Comparison of ENCODE assay signal across 8 cellular contexts in the genomic region with DNA sequence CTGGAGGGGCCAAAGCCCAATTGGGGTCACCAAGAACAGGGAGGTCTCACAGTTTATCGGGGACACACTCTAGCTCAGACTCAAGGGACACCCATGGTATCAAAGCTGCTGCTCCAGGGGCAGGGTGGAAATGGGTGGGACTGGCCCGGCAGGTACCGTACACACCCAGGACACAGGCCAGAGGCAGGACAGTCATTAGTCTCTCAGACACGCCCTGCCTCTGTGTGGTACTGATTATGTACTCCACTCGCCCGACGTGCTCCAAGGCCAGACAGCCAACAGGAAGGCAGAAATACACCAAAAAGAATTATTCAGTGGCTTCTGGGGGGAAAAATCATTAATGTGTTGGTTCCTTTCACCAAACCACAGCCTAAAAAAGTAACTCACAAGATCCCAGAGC. TPM values are rescaled to one million over a fixed set of nuclear protein-coding genes. Genes with fewer than 3 reads are reported as not detected.
A peak's percentile ranks its signal among the peaks of the same experiment; 100 is the strongest.
DNase-seq lines count a peak whose midpoint lies in the region; ATAC-seq and TF ChIP-seq lines count a peak whose summit lies in the region.
"Not testable (repeated sequence)": the region's sequence is repeated elsewhere in the genome, so short reads cannot be mapped to it uniquely, and the experiment has no call there.

No MANE protein-coding gene starts in this region.

- H2BK15ac ChIP-seq in neuronal stem cell (ENCODE audit: low read length) = not testable (repeated sequence)

- H2BK5ac ChIP-seq in neuronal stem cell (ENCODE audit: low read length) = not testable (repeated sequence)

- no CpG with 5 or more reads among the region's 7 CpGs for WGBS in neuronal stem cell (ENCODE audit: extremely low coverage in 2 of 2, insufficient read length in 2 of 2, insufficient replicate concordance in 1 of 2), 2 donors
- WGBS in transverse colon (ENCODE audit: low coverage in 1 of 2), 2 donors = 53% methylated on average over 6 of the region's 7 CpGs; no CpG with 5 or more reads in 1 of the 2 donors

- not testable (repeated sequence) for TF ChIP-seq CTCF in transverse colon (IDR thresholded peaks at IDR 0.05)

- ATAC-seq in activated T-cell treated with anti-CD3 and anti-CD28 coated beads, Interleukin-2, amount 50 U/mL, for 4 hours; Right ventricle myocardium inferior: not testable (repeated sequence)

- H4K91ac ChIP-seq in neuronal stem cell (ENCODE audit: low read depth, low read length, poor library complexity) = not testable (repeated sequence)

- not testable (repeated sequence) for H3K27me3 ChIP-seq in CD8-positive, alpha-beta memory T cell (ENCODE audit: insufficient read depth, low read length, poor library complexity, severe bottlenecking); neuronal stem cell (ENCODE audit: control insufficient read depth in 3 of 3, insufficient read depth in 3 of 3, low read depth in 1 of 3, low read length in 3 of 3); transverse colon

- H3K36me3 Mint-ChIP-seq in CD8-positive, alpha-beta memory T cell = peaks cover 0 to 10% (median 3%) of the 10 kb centered on the region in 3 donors
- H3K36me3 Mint-ChIP-seq in T-helper 2 cell treated with Interferon-gamma antibody and Interleukin-4, amounts not matched to agents 5 μg/mL and 100 μg/mL, for 36 hours (ENCODE audit: low read depth); activated T-cell treated with anti-CD3 and anti-CD28 coated beads, Interleukin-2, amount 50 U/mL, for 4 hours (ENCODE audit: insufficient read depth): not testable (repeated sequence)
- H3K36me3 Mint-ChIP-seq in activated naive CD8-positive, alpha-beta T cell = peaks cover 15% of the 10 kb centered on the region

- H3K4me2 ChIP-seq in neuronal stem cell (ENCODE audit: insufficient read depth, low read length, poor library complexity, severe bottlenecking) = not testable (repeated sequence)

- peaks cover 87 to 98% (median 98%) of the 10 kb centered on the region in 3 donors for H3K4me1 Mint-ChIP-seq in CD8-positive, alpha-beta memory T cell
- peaks cover 60% of the 10 kb centered on the region for H3K4me1 Mint-ChIP-seq in T-helper 2 cell treated with Interferon-gamma antibody and Interleukin-4, amounts not matched to agents 5 μg/mL and 100 μg/mL, for 36 hours (ENCODE audit: low read depth)
- H3K4me1 Mint-ChIP-seq in activated T-cell treated with anti-CD3 and anti-CD28 coated beads, Interleukin-2, amount 50 U/mL, for 4 hours (ENCODE audit: low read depth) = peaks cover 89% of the 10 kb centered on the region
- H3K4me1 Mint-ChIP-seq in activated naive CD8-positive, alpha-beta T cell (ENCODE audit: low read depth) = peaks cover 96% of the 10 kb centered on the region

- not testable (repeated sequence) for H4K8ac ChIP-seq in neuronal stem cell (ENCODE audit: low read depth, low read length)

- not testable (repeated sequence) for H3K9me3 Mint-ChIP-seq in CD8-positive, alpha-beta memory T cell; T-helper 2 cell treated with Interferon-gamma antibody and Interleukin-4, amounts not matched to agents 5 μg/mL and 100 μg/mL, for 36 hours; activated T-cell treated with anti-CD3 and anti-CD28 coated beads, Interleukin-2, amount 50 U/mL, for 4 hours; activated naive CD8-positive, alpha-beta T cell (ENCODE audit: low read depth)

- H3K27ac Mint-ChIP-seq in CD8-positive, alpha-beta memory T cell = peak overlapping the region; percentile 29 to 94 (median 84)
- peak overlapping the region; percentile 9 for H3K27ac Mint-ChIP-seq in T-helper 2 cell treated with Interferon-gamma antibody and Interleukin-4, amounts not matched to agents 5 μg/mL and 100 μg/mL, for 36 hours
- H3K27ac Mint-ChIP-seq in activated naive CD8-positive, alpha-beta T cell = peak overlapping the region; percentile 96

- not testable (repeated sequence) for H2BK120ac ChIP-seq in neuronal stem cell (ENCODE audit: low read depth, low read length)

- H3K18ac ChIP-seq in neuronal stem cell (ENCODE audit: low read length) = peak overlapping the region; percentile 46

- not testable (repeated sequence) for H2AK5ac ChIP-seq in neuronal stem cell (ENCODE audit: low read depth, low read length)

- H2AFZ ChIP-seq in neuronal stem cell (ENCODE audit: low read length) = not testable (repeated sequence)

- peak overlapping the region in 5 of 7 donors; percentile 49 to 72 (median 66) for H3K4me3 Mint-ChIP-seq in CD8-positive, alpha-beta memory T cell
- H3K4me3 Mint-ChIP-seq in T-helper 2 cell treated with Interferon-gamma antibody and Interleukin-4, amounts not matched to agents 5 μg/mL and 100 μg/mL, for 36 hours = not testable (repeated sequence)
- H3K4me3 Mint-ChIP-seq in activated T-cell treated with anti-CD3 and anti-CD28 coated beads, Interleukin-2, amount 50 U/mL, for 4 hours = peak overlapping the region; percentile 37
- peak overlapping the region; percentile 79 for H3K4me3 Mint-ChIP-seq in activated naive CD8-positive, alpha-beta T cell

- CTCF ChIA-PET in CD8-positive, alpha-beta memory T cell (lab: Charles Lee) = interaction anchor here (1.0 kb wide), 1 partner anchor 42 kb away, joined by 3 read pairs; no protein-coding TSS in a partner anchor

- TF ChIP-seq EP300 in transverse colon (IDR thresholded peaks at IDR 0.05; ENCODE audit: low read depth) = not testable (repeated sequence)

- not testable (repeated sequence) for H3K14ac ChIP-seq in neuronal stem cell (ENCODE audit: low read length)

- POLR2A ChIA-PET in CD8-positive, alpha-beta memory T cell (lab: Charles Lee) = interaction anchor here (0.5 to 0.7 kb wide), 2 partner anchors 24 to 692 kb away, joined by 4 read pairs; no protein-coding TSS in a partner anchor

- not testable (repeated sequence) for DNase-seq in CD8-positive, alpha-beta memory T cell; T-helper 2 cell treated with Interferon-gamma antibody and Interleukin-4, amounts not matched to agents 5 μg/mL and 100 μg/mL, for 36 hours (ENCODE audit: low spot score); activated T-cell treated with anti-CD3 and anti-CD28 coated beads, Interleukin-2, amount 50 U/mL, for 4 hours; neuronal stem cell (ENCODE audit: low spot score)
- DNase-seq in Right ventricle myocardium inferior (ENCODE audit: missing footprints) = peak; percentile 57
- DNase-seq in transverse colon = peak; percentile 71

- not testable (repeated sequence) for H3K9ac ChIP-seq in neuronal stem cell (ENCODE audit: low read depth, low read length, poor library complexity)

- H3K9me3 ChIP-seq in CD8-positive, alpha-beta memory T cell (ENCODE audit: low read length); neuronal stem cell (replicated peaks in 1 of 2; ENCODE audit: control insufficient read depth in 2 of 2, insufficient read depth in 1 of 2, low read depth in 1 of 2, low read length in 2 of 2); transverse colon: not testable (repeated sequence)

- H3K23ac ChIP-seq in neuronal stem cell (ENCODE audit: low read depth, low read length, poor library complexity) = not testable (repeated sequence)

- not testable (repeated sequence) for H2BK12ac ChIP-seq in neuronal stem cell (ENCODE audit: low read length)

- H3K4ac ChIP-seq in neuronal stem cell (ENCODE audit: low read length) = not testable (repeated sequence)

- in situ Hi-C loops in transverse colon (cut with MboI; ENCODE audit: low pct_ligation_motif_present in 1 of 4, low pct_unique_long_range_greater_than_20kb in 1 of 4, low sequenced_read_pairs in 3 of 4) = not testable (repeated sequence)

- H3K4me3 ChIP-seq in CD8-positive, alpha-beta memory T cell (ENCODE audit: low read length); neuronal stem cell (ENCODE audit: low read length in 2 of 2); transverse colon: not testable (repeated sequence)

- not testable (repeated sequence) for H3K79me1 ChIP-seq in neuronal stem cell (ENCODE audit: low read depth, low read length)

- not testable (repeated sequence) for TF ChIP-seq POLR2A in transverse colon (IDR thresholded peaks at IDR 0.05)

- H3K27ac ChIP-seq in CD8-positive, alpha-beta memory T cell (ENCODE audit: low read depth, low read length); neuronal stem cell (replicated peaks; ENCODE audit: low read length): not testable (repeated sequence)
- H3K27ac ChIP-seq in cingulate gyrus (ENCODE audit: low read depth, low read length) (peak overlapping the region; percentile 42), transverse colon (peak overlapping the region in 2 of 4 donors; percentile 20 to 67)

- peaks cover 82% of the 10 kb centered on the region for H3K4me1 ChIP-seq in CD8-positive, alpha-beta memory T cell (ENCODE audit: insufficient read depth, low read length)
- H3K4me1 ChIP-seq in neuronal stem cell (ENCODE audit: control insufficient read depth in 2 of 2, insufficient read depth in 1 of 2, low read depth in 1 of 2, low read length in 2 of 2) = not testable (repeated sequence)
- peaks cover 0 to 12% (median 2%) of the 10 kb centered on the region in 4 donors for H3K4me1 ChIP-seq in transverse colon

- not testable (repeated sequence) for H3K36me3 ChIP-seq in CD8-positive, alpha-beta memory T cell (ENCODE audit: insufficient read depth, low read length); neuronal stem cell (replicated peaks in 1 of 2; ENCODE audit: control insufficient read depth in 2 of 2, insufficient read depth in 2 of 2, low read length in 2 of 2); transverse colon

- intact Hi-C loops in Right ventricle myocardium inferior (cut with DNase I); transverse colon (cut with DNase I; ENCODE audit: low total_unique reads): not testable (repeated sequence)

- H3K27me3 Mint-ChIP-seq in CD8-positive, alpha-beta memory T cell; T-helper 2 cell treated with Interferon-gamma antibody and Interleukin-4, amounts not matched to agents 5 μg/mL and 100 μg/mL, for 36 hours (ENCODE audit: low read depth); activated T-cell treated with anti-CD3 and anti-CD28 coated beads, Interleukin-2, amount 50 U/mL, for 4 hours (ENCODE audit: low read depth); activated naive CD8-positive, alpha-beta T cell: not testable (repeated sequence)

RNA-seq across cellular contexts. Expression of gene NELL2, which starts 41.1 kb away (rescaled TPM):
- total RNA-seq in CD8-positive, alpha-beta memory T cell = 10 to 100 TPM; 60.2 to 67.0 TPM
- polyA plus RNA-seq in CD8-positive, alpha-beta memory T cell = 203 TPM
- 10 to 100 TPM; 19.9 to 32.0 (median 22.8) TPM for total RNA-seq in activated T-cell treated with anti-CD3 and anti-CD28 coated beads, Interleukin-2, amount 50 U/mL, for 4 hours
- total RNA-seq in Right ventricle myocardium inferior (not detected), transverse colon (10 to 100 TPM in 1 of 4 donors, 1 to 10 TPM in 3; 1.4 to 10.5 (median 9.5) TPM)
- 243 TPM for polyA plus RNA-seq in neuronal stem cell (2013, experiment 1 of 2)
- 245 TPM for polyA plus RNA-seq in neuronal stem cell (2013, experiment 2 of 2)

Comparison
In these comparisons a context has a peak if more than half of its experiments do, and no peak if none do; other contexts are left out.
1. H3K27ac Mint-ChIP-seq: peak in every context shown above with its lines; median percentile 96 in activated naive CD8-positive, alpha-beta T cell; 84 in CD8-positive, alpha-beta memory T cell; 9 in T-helper 2 cell treated with Interferon-gamma antibody and Interleukin-4, amounts not matched to agents 5 μg/mL and 100 μg/mL, for 36 hours.